ENCODE assay signal across 2 cellular contexts in genomic region chr14:76706207-76706606, GRCh38.
TF ChIP-seq lines count a peak whose summit lies in the region.

No MANE protein-coding gene starts in this region.

TF ChIP-seq in WTC11, 78 proteins besides CTCF, POLR2A, EP300 and RAD21:
- peak; percentile 51 for TF ChIP-seq NFYB (CRISPR knock-in tag; conservative IDR thresholded peaks at IDR 0.05; ENCODE audit: low read depth)

TF ChIP-seq in K562, 482 proteins besides CTCF, POLR2A, EP300 and RAD21:
- TF ChIP-seq NFYB (IDR thresholded peaks at IDR 0.05; ENCODE audit: extremely low read depth, insufficient read length) = peak; percentile 59
